8 cellular contexts compared by ENCODE assay signal in the genomic region with DNA sequence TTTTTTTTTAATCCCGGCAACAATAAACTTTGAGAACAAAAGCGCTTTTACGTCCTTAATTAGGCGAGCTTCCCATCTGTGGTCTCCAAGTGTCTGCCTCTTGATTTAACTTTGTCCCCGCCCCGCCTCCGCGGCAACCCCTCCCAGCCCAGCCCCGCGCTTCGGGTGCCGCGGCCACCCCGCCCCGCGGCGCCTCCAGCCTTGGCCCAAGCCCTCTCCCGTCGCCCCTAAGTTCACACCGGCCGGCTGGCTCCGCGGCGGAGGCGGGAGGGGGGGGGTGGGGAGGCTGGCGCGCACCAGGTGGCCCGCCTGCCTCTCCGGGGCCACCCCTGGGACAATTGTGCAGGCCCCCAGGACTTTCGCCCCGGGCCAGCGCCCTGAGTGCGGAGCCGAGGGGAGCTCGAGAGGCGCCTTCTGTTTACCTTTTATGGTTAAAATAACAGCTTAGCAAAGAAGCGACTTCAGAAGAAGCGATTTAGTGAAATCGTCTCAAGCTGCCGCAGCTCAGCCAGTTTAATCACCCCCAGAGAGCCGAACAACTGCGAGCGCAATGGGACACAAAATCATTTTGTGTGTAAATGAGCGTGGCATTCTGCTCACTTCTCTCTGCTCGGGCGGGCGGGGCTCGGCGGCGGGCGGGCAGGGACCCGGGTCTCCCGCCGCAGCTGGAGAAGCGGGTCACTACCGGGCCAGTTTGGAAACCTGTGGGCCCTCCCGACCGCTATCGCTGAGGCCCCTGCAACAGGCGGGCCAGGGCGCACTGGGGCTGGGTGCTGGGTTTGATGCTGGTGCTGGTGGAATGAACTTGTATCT.
DNase-seq lines count a peak whose midpoint lies in the region; ATAC-seq and TF ChIP-seq lines count a peak whose summit lies in the region.

No MANE protein-coding gene starts in this region.

- H3K9me3 Mint-ChIP-seq in nephron progenitor cell = no peaks in the 10 kb centered on the region

- peak overlapping the region; percentile 95 for H3K4me3 Mint-ChIP-seq in nephron progenitor cell

- H3K27ac Mint-ChIP-seq in nephron progenitor cell = peak overlapping the region; percentile 94

- no peak for ATAC-seq in GM21786 (IDR thresholded peaks at IDR 0.05; ENCODE audit: unreplicated experiment)

- H3K4me3 ChIP-seq in WI38 (ENCODE audit: low read depth, low read length) = peak overlapping the region; percentile 33; the same call in 1 of the 2 replicates

- TF ChIP-seq CTCF in WI38 (IDR thresholded peaks at IDR 0.05; ENCODE audit: low read depth, low read length) (no peak), nephron progenitor cell (IDR thresholded peaks at IDR 0.05) (no peak)

- H3K36me3 Mint-ChIP-seq in nephron progenitor cell (ENCODE audit: low read depth) = peaks cover 19% of the 10 kb centered on the region

- peaks cover 49% of the 10 kb centered on the region for H3K4me1 Mint-ChIP-seq in nephron progenitor cell

- H3K27me3 Mint-ChIP-seq in nephron progenitor cell (ENCODE audit: low read depth, poor library complexity) = peaks cover 6% of the 10 kb centered on the region

- DNase-seq in activated T-cell treated with anti-CD3 and anti-CD28 coated beads for 48 hours (ENCODE audit: low read depth) = peak; percentile 35
- no peak for DNase-seq in activated T-cell treated with anti-CD3 and anti-CD28 coated beads for 4 hours
- peak; percentile 41 for DNase-seq in fibroblast of peridontal ligament (ENCODE audit: extremely low read depth)
- DNase-seq in nephron progenitor cell = peak; percentile 80
- DNase-seq in effector CD8-positive, alpha-beta T cell (lab: John Stamatoyannopoulos, UW) = no peak
- no peak for DNase-seq in GF-D8 (lab: John Stamatoyannopoulos, UW)

Comparison
In these comparisons a context has a peak if more than half of its experiments do, and no peak if none do; other contexts are left out.
1. DNase-seq: peak in activated T-cell treated with anti-CD3 and anti-CD28 coated beads for 48 hours (single experiment), fibroblast of peridontal ligament (single experiment) and nephron progenitor cell (single experiment); none in activated T-cell treated with anti-CD3 and anti-CD28 coated beads for 4 hours (single experiment), effector CD8-positive, alpha-beta T cell (single experiment) and GF-D8 (single experiment).